In genomic region chr16:12803203-12804093, GRCh38 we compare ENCODE assay signal across 1 cellular context.
TF ChIP-seq lines count a peak whose summit lies in the region.

CPPED1 (minus strand) TSS chr16:12803887; CDS start chr16:12803776, 111 bp downstream.

TF ChIP-seq in HepG2, 621 proteins besides CTCF, POLR2A, EP300 and RAD21 (continued from another document):
- TF ChIP-seq E2F1 (CRISPR knock-in tag; IDR thresholded peaks at IDR 0.05): peak; percentile 91
- peak; percentile 69; the same call in 1 of the 2 replicates for TF ChIP-seq ZNF17 (CRISPR knock-in tag; IDR thresholded peaks at IDR 0.05)
- TF ChIP-seq KDM6A (CRISPR knock-in tag; IDR thresholded peaks at IDR 0.05; ENCODE audit: low read depth): no peak; the same call in 1 of the 2 replicates
- peak; percentile 98 for TF ChIP-seq HBP1 (CRISPR knock-in tag; IDR thresholded peaks at IDR 0.05; ENCODE audit: low read depth)
- peak; percentile 93 for TF ChIP-seq THAP11 (CRISPR knock-in tag; IDR thresholded peaks at IDR 0.05)
- peak; percentile 99 for TF ChIP-seq PHF21A (CRISPR knock-in tag; IDR thresholded peaks at IDR 0.05)
- 0 out of 2 replicates have a peak, but pooled peaks have one; percentile 61 for TF ChIP-seq HNF1A (IDR thresholded peaks at IDR 0.05; ENCODE audit: low read depth)
- peak; percentile 93; the same call in 1 of the 2 replicates for TF ChIP-seq HNF1A (CRISPR knock-in tag; IDR thresholded peaks at IDR 0.05; ENCODE audit: borderline replicate concordance)
- no peak for TF ChIP-seq ZNF549 (CRISPR knock-in tag; IDR thresholded peaks at IDR 0.05)
- peak in 1 of 2 experiments; percentile 23; a peak in 2 of 4 replicates for TF ChIP-seq REST (IDR thresholded peaks at IDR 0.05; ENCODE audit: borderline replicate concordance in 1 of 2, low read depth in 1 of 2, low read length in 2 of 2)
- peak; percentile 85; the same call in 1 of the 2 replicates for TF ChIP-seq ZFP36L2 (CRISPR knock-in tag; IDR thresholded peaks at IDR 0.05)
- no peak for TF ChIP-seq SCMH1 (CRISPR knock-in tag; IDR thresholded peaks at IDR 0.05; ENCODE audit: borderline replicate concordance)
- no peak for TF ChIP-seq ZNF282 (IDR thresholded peaks at IDR 0.05; ENCODE audit: partially characterized antibody)
- TF ChIP-seq PHB2 (IDR thresholded peaks at IDR 0.05; ENCODE audit: partially characterized antibody): no peak
- TF ChIP-seq MTA1 (CRISPR knock-in tag; IDR thresholded peaks at IDR 0.05; ENCODE audit: borderline replicate concordance): peak; percentile 100; the same call in 1 of the 2 replicates
- peak; percentile 98; the same call in 1 of the 2 replicates for TF ChIP-seq RELA (CRISPR knock-in tag; IDR thresholded peaks at IDR 0.05)
- no peak for TF ChIP-seq FOSL1 (CRISPR knock-in tag; IDR thresholded peaks at IDR 0.05; ENCODE audit: borderline replicate concordance)
- peak; percentile 76 for TF ChIP-seq FOXM1 (CRISPR knock-in tag; IDR thresholded peaks at IDR 0.05)
- peak; percentile 68; the same call in 1 of the 2 replicates for TF ChIP-seq ZKSCAN5 (CRISPR knock-in tag; IDR thresholded peaks at IDR 0.05)
- peak; percentile 100 for TF ChIP-seq KAT7 (CRISPR knock-in tag; IDR thresholded peaks at IDR 0.05; ENCODE audit: borderline replicate concordance)
- TF ChIP-seq SP5 (CRISPR knock-in tag; IDR thresholded peaks at IDR 0.05; ENCODE audit: borderline replicate concordance, low read depth): peak; percentile 99
- TF ChIP-seq ZNF382 (CRISPR knock-in tag; IDR thresholded peaks at IDR 0.05; ENCODE audit: borderline replicate concordance): no peak
- peak; percentile 84 for TF ChIP-seq SKI (IDR thresholded peaks at IDR 0.05; ENCODE audit: partially characterized antibody)
- TF ChIP-seq KMT2B (CRISPR knock-in tag; IDR thresholded peaks at IDR 0.05): peak; percentile 98
- TF ChIP-seq NR3C1 (CRISPR knock-in tag; IDR thresholded peaks at IDR 0.05): peak; percentile 6; the same call in 1 of the 2 replicates
- TF ChIP-seq U2AF1 (optimal IDR thresholded peaks at IDR 0.05; ENCODE audit: low read depth, low read length): peak; percentile 100
- peak; percentile 69; the same call in 1 of the 2 replicates for TF ChIP-seq ZNF143 (CRISPR knock-in tag; IDR thresholded peaks at IDR 0.05)
- TF ChIP-seq ZNF10 (CRISPR knock-in tag; IDR thresholded peaks at IDR 0.05; ENCODE audit: borderline replicate concordance, low read depth): no peak
- peak; percentile 93; the same call in 1 of the 2 replicates for TF ChIP-seq ATF6 (CRISPR knock-in tag; conservative IDR thresholded peaks at IDR 0.05)
- TF ChIP-seq STAT5B (CRISPR knock-in tag; IDR thresholded peaks at IDR 0.05): peak; percentile 80; the same call in 1 of the 2 replicates
- peak; percentile 93; the same call in 1 of the 2 replicates for TF ChIP-seq ZNF598 (CRISPR knock-in tag; IDR thresholded peaks at IDR 0.05; ENCODE audit: borderline replicate concordance)
- TF ChIP-seq RXRB (CRISPR knock-in tag; IDR thresholded peaks at IDR 0.05; ENCODE audit: borderline replicate concordance): peak; percentile 93
- TF ChIP-seq ZNF678 (CRISPR knock-in tag; IDR thresholded peaks at IDR 0.05): peak; percentile 96
- TF ChIP-seq PAF1 (CRISPR knock-in tag; IDR thresholded peaks at IDR 0.05): no peak
- peak; percentile 97 for TF ChIP-seq MYNN (CRISPR knock-in tag; IDR thresholded peaks at IDR 0.05; ENCODE audit: low read depth)
- TF ChIP-seq ZNF619 (CRISPR knock-in tag; IDR thresholded peaks at IDR 0.05): peak; percentile 100
- peak; percentile 96 for TF ChIP-seq ZNF710 (CRISPR knock-in tag; IDR thresholded peaks at IDR 0.05; ENCODE audit: borderline replicate concordance)
- TF ChIP-seq ZC3H4 (CRISPR knock-in tag; IDR thresholded peaks at IDR 0.05; ENCODE audit: borderline replicate concordance): peak; percentile 92
- peak; percentile 79; the same call in 1 of the 2 replicates for TF ChIP-seq ZNF362 (CRISPR knock-in tag; IDR thresholded peaks at IDR 0.05; ENCODE audit: borderline replicate concordance)
- TF ChIP-seq ZNF878 (CRISPR knock-in tag; IDR thresholded peaks at IDR 0.05): peak; percentile 93; the same call in 1 of the 2 replicates
- TF ChIP-seq ZNF20 (CRISPR knock-in tag; IDR thresholded peaks at IDR 0.05): no peak; the same call in 1 of the 2 replicates
- peak; percentile 95 for TF ChIP-seq HINFP (CRISPR knock-in tag; IDR thresholded peaks at IDR 0.05; ENCODE audit: low read depth)
